1 cellular context compared by ENCODE assay signal in genomic region chr20:364905-365794, GRCh38.
TF ChIP-seq lines count a peak whose summit lies in the region.

No MANE protein-coding gene starts in this region.

TF ChIP-seq in K562, 482 proteins besides CTCF, POLR2A, EP300 and RAD21 (continues in another document):
- TF ChIP-seq ID3 (CRISPR knock-in tag; IDR thresholded peaks at IDR 0.05) (no peak), ID3 (tag; IDR thresholded peaks at IDR 0.05) (peak; percentile 15; the same call in 1 of the 2 replicates), ZNF584 (CRISPR knock-in tag; IDR thresholded peaks at IDR 0.05; ENCODE audit: low read depth) (peak; percentile 72), IFI16 (CRISPR knock-in tag; IDR thresholded peaks at IDR 0.05) (no peak), CBFB (CRISPR knock-in tag; IDR thresholded peaks at IDR 0.05) (no peak), NCOA4 (IDR thresholded peaks at IDR 0.05; ENCODE audit: partially characterized antibody) (no peak), TRIM24 (IDR thresholded peaks at IDR 0.05) (no peak; a peak in 1 of 4 replicates), ARNT (IDR thresholded peaks at IDR 0.05) (0 out of 4 replicates have a peak, but pooled peaks of 1 of the 2 experiments have one; percentile 42), ZBTB7A (IDR thresholded peaks at IDR 0.05; ENCODE audit: borderline replicate concordance, control insufficient read depth, low read depth, low read length) (0 out of 2 replicates have a peak, but pooled peaks have one; percentile 17), ZNF324 (CRISPR knock-in tag; IDR thresholded peaks at IDR 0.05) (no peak), SNIP1 (IDR thresholded peaks at IDR 0.05; ENCODE audit: low read depth) (no peak), PHF21A (IDR thresholded peaks at IDR 0.05; ENCODE audit: borderline replicate concordance, low read depth) (no peak), NR0B1 (IDR thresholded peaks at IDR 0.05; ENCODE audit: partially characterized antibody) (no peak), POU5F1 (IDR thresholded peaks at IDR 0.05; ENCODE audit: borderline replicate concordance, low read depth, low read length, partially characterized antibody) (no peak), MEF2D (tag; conservative IDR thresholded peaks at IDR 0.05; ENCODE audit: low read depth) (peak; percentile 50; the same call in 1 of the 2 replicates), NFE2 (IDR thresholded peaks at IDR 0.05; ENCODE audit: low read depth) (peak; percentile 99), ZNF655 (CRISPR knock-in tag; IDR thresholded peaks at IDR 0.05) (no peak), FOXP1 (CRISPR knock-in tag; IDR thresholded peaks at IDR 0.05) (no peak), KDM1A (IDR thresholded peaks at IDR 0.05) (peak in 1 of 2 experiments; percentile 70; a peak in 2 of 4 replicates), NCOA2 (IDR thresholded peaks at IDR 0.05; ENCODE audit: partially characterized antibody in 2 of 2) (no peak), BRD9 (IDR thresholded peaks at IDR 0.05; ENCODE audit: low read depth, partially characterized antibody) (no peak), HDAC2 (IDR thresholded peaks at IDR 0.05) (peak; percentile 48; the same call in 1 of the 2 replicates), ZBTB17 (CRISPR knock-in tag; IDR thresholded peaks at IDR 0.05) (no peak), PRMT5 (CRISPR knock-in tag; IDR thresholded peaks at IDR 0.05) (no peak), ZNF347 (CRISPR knock-in tag; IDR thresholded peaks at IDR 0.05; ENCODE audit: low read depth) (no peak), CHD4 (IDR thresholded peaks at IDR 0.05; ENCODE audit: insufficient read depth, insufficient replicate concordance, low read depth, low read length, poor library complexity, severe bottlenecking) (peak; percentile 32), L3MBTL2 (IDR thresholded peaks at IDR 0.05) (peak; percentile 48; the same call in 1 of the 2 replicates), SMAD4 (CRISPR knock-in tag; conservative IDR thresholded peaks at IDR 0.05) (peak; percentile 88), PTTG1 (tag; IDR thresholded peaks at IDR 0.05; ENCODE audit: low read depth) (no peak), DPF2 (IDR thresholded peaks at IDR 0.05) (peak; percentile 88), ZBTB1 (CRISPR knock-in tag; IDR thresholded peaks at IDR 0.05; ENCODE audit: borderline replicate concordance, low read depth) (no peak), ELK1 (CRISPR knock-in tag; IDR thresholded peaks at IDR 0.05) (no peak), KLF16 (IDR thresholded peaks at IDR 0.05) (no peak), MTF1 (CRISPR knock-in tag; IDR thresholded peaks at IDR 0.05; ENCODE audit: borderline replicate concordance) (no peak), TCF7L2 (IDR thresholded peaks at IDR 0.05; ENCODE audit: low read depth, low read length) (no peak), RNF2 (IDR thresholded peaks at IDR 0.05) (no peak), ZNF23 (CRISPR knock-in tag; IDR thresholded peaks at IDR 0.05) (no peak), TGIF2 (CRISPR knock-in tag; IDR thresholded peaks at IDR 0.05) (no peak), ZNF277 (CRISPR knock-in tag; IDR thresholded peaks at IDR 0.05; ENCODE audit: borderline replicate concordance) (no peak), SAFB2 (IDR thresholded peaks at IDR 0.05; ENCODE audit: borderline replicate concordance, low read depth, low read length, severe bottlenecking) (no peak), ZNF668 (CRISPR knock-in tag; IDR thresholded peaks at IDR 0.05) (no peak), MTA3 (IDR thresholded peaks at IDR 0.05; ENCODE audit: borderline replicate concordance) (peak; percentile 47; the same call in 1 of the 2 replicates), NCOA6 (IDR thresholded peaks at IDR 0.05) (no peak), FOXA1 (IDR thresholded peaks at IDR 0.05; ENCODE audit: borderline replicate concordance) (no peak), ZNF311 (CRISPR knock-in tag; IDR thresholded peaks at IDR 0.05) (0 out of 2 replicates have a peak, but pooled peaks have one; percentile 9), FOXM1 (IDR thresholded peaks at IDR 0.05; ENCODE audit: low read depth) (no peak), FOXM1 (CRISPR knock-in tag; IDR thresholded peaks at IDR 0.05; ENCODE audit: low read depth) (no peak), DLX4 (CRISPR knock-in tag; IDR thresholded peaks at IDR 0.05) (no peak)
- TF ChIP-seq, protein P1, sequence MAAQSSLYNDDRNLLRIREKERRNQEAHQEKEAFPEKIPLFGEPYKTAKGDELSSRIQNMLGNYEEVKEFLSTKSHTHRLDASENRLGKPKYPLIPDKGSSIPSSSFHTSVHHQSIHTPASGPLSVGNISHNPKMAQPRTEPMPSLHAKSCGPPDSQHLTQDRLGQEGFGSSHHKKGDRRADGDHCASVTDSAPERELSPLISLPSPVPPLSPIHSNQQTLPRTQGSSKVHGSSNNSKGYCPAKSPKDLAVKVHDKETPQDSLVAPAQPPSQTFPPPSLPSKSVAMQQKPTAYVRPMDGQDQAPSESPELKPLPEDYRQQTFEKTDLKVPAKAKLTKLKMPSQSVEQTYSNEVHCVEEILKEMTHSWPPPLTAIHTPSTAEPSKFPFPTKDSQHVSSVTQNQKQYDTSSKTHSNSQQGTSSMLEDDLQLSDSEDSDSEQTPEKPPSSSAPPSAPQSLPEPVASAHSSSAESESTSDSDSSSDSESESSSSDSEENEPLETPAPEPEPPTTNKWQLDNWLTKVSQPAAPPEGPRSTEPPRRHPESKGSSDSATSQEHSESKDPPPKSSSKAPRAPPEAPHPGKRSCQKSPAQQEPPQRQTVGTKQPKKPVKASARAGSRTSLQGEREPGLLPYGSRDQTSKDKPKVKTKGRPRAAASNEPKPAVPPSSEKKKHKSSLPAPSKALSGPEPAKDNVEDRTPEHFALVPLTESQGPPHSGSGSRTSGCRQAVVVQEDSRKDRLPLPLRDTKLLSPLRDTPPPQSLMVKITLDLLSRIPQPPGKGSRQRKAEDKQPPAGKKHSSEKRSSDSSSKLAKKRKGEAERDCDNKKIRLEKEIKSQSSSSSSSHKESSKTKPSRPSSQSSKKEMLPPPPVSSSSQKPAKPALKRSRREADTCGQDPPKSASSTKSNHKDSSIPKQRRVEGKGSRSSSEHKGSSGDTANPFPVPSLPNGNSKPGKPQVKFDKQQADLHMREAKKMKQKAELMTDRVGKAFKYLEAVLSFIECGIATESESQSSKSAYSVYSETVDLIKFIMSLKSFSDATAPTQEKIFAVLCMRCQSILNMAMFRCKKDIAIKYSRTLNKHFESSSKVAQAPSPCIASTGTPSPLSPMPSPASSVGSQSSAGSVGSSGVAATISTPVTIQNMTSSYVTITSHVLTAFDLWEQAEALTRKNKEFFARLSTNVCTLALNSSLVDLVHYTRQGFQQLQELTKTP (IDR thresholded peaks at IDR 0.05; ENCODE audit: low read depth in 1 of 2, partially characterized antibody in 2 of 2): no peak
- TF ChIP-seq, protein P2, sequence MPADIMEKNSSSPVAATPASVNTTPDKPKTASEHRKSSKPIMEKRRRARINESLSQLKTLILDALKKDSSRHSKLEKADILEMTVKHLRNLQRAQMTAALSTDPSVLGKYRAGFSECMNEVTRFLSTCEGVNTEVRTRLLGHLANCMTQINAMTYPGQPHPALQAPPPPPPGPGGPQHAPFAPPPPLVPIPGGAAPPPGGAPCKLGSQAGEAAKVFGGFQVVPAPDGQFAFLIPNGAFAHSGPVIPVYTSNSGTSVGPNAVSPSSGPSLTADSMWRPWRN (IDR thresholded peaks at IDR 0.05; ENCODE audit: low read depth): no peak
- TF ChIP-seq, protein P3, sequence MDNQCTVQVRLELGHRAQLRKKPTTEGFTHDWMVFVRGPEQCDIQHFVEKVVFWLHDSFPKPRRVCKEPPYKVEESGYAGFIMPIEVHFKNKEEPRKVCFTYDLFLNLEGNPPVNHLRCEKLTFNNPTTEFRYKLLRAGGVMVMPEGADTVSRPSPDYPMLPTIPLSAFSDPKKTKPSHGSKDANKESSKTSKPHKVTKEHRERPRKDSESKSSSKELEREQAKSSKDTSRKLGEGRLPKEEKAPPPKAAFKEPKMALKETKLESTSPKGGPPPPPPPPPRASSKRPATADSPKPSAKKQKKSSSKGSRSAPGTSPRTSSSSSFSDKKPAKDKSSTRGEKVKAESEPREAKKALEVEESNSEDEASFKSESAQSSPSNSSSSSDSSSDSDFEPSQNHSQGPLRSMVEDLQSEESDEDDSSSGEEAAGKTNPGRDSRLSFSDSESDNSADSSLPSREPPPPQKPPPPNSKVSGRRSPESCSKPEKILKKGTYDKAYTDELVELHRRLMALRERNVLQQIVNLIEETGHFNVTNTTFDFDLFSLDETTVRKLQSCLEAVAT (IDR thresholded peaks at IDR 0.05): no peak
- TF ChIP-seq, protein P4, sequence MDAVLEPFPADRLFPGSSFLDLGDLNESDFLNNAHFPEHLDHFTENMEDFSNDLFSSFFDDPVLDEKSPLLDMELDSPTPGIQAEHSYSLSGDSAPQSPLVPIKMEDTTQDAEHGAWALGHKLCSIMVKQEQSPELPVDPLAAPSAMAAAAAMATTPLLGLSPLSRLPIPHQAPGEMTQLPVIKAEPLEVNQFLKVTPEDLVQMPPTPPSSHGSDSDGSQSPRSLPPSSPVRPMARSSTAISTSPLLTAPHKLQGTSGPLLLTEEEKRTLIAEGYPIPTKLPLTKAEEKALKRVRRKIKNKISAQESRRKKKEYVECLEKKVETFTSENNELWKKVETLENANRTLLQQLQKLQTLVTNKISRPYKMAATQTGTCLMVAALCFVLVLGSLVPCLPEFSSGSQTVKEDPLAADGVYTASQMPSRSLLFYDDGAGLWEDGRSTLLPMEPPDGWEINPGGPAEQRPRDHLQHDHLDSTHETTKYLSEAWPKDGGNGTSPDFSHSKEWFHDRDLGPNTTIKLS (IDR thresholded peaks at IDR 0.05; ENCODE audit: borderline replicate concordance, low read depth): no peak
- TF ChIP-seq, protein P5, sequence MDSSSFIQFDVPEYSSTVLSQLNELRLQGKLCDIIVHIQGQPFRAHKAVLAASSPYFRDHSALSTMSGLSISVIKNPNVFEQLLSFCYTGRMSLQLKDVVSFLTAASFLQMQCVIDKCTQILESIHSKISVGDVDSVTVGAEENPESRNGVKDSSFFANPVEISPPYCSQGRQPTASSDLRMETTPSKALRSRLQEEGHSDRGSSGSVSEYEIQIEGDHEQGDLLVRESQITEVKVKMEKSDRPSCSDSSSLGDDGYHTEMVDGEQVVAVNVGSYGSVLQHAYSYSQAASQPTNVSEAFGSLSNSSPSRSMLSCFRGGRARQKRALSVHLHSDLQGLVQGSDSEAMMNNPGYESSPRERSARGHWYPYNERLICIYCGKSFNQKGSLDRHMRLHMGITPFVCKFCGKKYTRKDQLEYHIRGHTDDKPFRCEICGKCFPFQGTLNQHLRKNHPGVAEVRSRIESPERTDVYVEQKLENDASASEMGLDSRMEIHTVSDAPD (CRISPR knock-in tag; IDR thresholded peaks at IDR 0.05): no peak
- TF ChIP-seq, protein P6, sequence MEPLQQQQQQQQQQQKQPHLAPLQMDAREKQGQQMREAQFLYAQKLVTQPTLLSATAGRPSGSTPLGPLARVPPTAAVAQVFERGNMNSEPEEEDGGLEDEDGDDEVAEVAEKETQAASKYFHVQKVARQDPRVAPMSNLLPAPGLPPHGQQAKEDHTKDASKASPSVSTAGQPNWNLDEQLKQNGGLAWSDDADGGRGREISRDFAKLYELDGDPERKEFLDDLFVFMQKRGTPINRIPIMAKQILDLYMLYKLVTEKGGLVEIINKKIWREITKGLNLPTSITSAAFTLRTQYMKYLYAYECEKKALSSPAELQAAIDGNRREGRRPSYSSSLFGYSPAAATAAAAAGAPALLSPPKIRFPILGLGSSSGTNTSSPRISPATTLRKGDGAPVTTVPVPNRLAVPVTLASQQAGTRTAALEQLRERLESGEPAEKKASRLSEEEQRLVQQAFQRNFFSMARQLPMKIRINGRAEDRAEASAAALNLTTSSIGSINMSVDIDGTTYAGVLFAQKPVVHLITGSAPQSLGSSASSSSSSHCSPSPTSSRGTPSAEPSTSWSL (CRISPR knock-in tag; IDR thresholded peaks at IDR 0.05; ENCODE audit: borderline replicate concordance): no peak
